Comparison of ENCODE assay signal across 1 cellular context in genomic region chr5:39206630-39207319, GRCh38.
TF ChIP-seq lines count a peak whose summit lies in the region.

No MANE protein-coding gene starts in this region.

TF ChIP-seq in K562, 482 proteins besides CTCF, POLR2A, EP300 and RAD21 (continued from another document):
- TF ChIP-seq CREB5 (CRISPR knock-in tag; IDR thresholded peaks at IDR 0.05) (no peak), ZC3H4 (CRISPR knock-in tag; IDR thresholded peaks at IDR 0.05; ENCODE audit: borderline replicate concordance) (no peak), TSHZ1 (CRISPR knock-in tag; IDR thresholded peaks at IDR 0.05) (no peak), ZNF274 (IDR thresholded peaks at IDR 0.05; ENCODE audit: borderline replicate concordance, low read depth, low read length) (no peak), TBP (optimal IDR thresholded peaks at IDR 0.05; ENCODE audit: low read depth, low read length) (no peak), ZNF695 (CRISPR knock-in tag; IDR thresholded peaks at IDR 0.05) (no peak)
